In genomic region chrX:79182616-79183015, GRCh38 we compare ENCODE assay signal across 12 cellular contexts.
DNase-seq lines count a peak whose midpoint lies in the region; ATAC-seq lines count a peak whose summit lies in the region.
"Had no signal": no experiment of that assay in that cellular context is flagged by ENCODE, and none has a peak within 500 bp of the region (broad histone marks: within the 10 kb centered on the region; RNA-seq: fewer than 3 reads in every experiment).

No MANE protein-coding gene starts in this region.

- H3K27ac Mint-ChIP-seq in activated naive CD4-positive, alpha-beta T cell treated with anti-CD3 and anti-CD28 coated beads, Interleukin-2, amount 50 U/mL, for 24 hours, result peak overlapping the region; percentile 97
- H3K27ac Mint-ChIP-seq: nephron had no signal

- intact Hi-C loops in posterior cingulate gyrus (cut with DNase I), result no loop called here

- H3K9me3 Mint-ChIP-seq in activated naive CD4-positive, alpha-beta T cell treated with anti-CD3 and anti-CD28 coated beads, Interleukin-2, amount 50 U/mL, for 24 hours, result no peaks in the 10 kb centered on the region
- H3K9me3 Mint-ChIP-seq: nephron had no signal

- H3K36me3 Mint-ChIP-seq in activated naive CD4-positive, alpha-beta T cell treated with anti-CD3 and anti-CD28 coated beads, Interleukin-2, amount 50 U/mL, for 24 hours, result peaks cover 8% of the 10 kb centered on the region

- ATAC-seq in HG02610 (IDR thresholded peaks at IDR 0.05; ENCODE audit: unreplicated experiment) (peak; percentile 95), HG03565 (IDR thresholded peaks at IDR 0.05; ENCODE audit: unreplicated experiment) (peak; percentile 96)
- ATAC-seq: body of pancreas, gastroesophageal sphincter had no signal

- no peaks in the 10 kb centered on the region for H3K27me3 Mint-ChIP-seq in activated naive CD4-positive, alpha-beta T cell treated with anti-CD3 and anti-CD28 coated beads, Interleukin-2, amount 50 U/mL, for 24 hours

- DNase-seq in activated naive CD4-positive, alpha-beta T cell (lab: John Stamatoyannopoulos, UW), result no peak
- DNase-seq in posterior cingulate gyrus (no peak), NCI-H1105 treated with DMSO at 0.1 percent for 48 hours (lab: John Stamatoyannopoulos, UW) (no peak), hypothalamus (lab: John Stamatoyannopoulos, UW) (no peak)
- DNase-seq in stimulated activated CD4-positive, alpha-beta T cell treated with anti-CD3 and anti-CD28 coated beads, Interleukin-12 subunit alpha, Interleukin-12 subunit beta, amount 100 ng/mL, for 4 hours, result no peak
- DNase-seq: body of pancreas, NCI-H2081 had no signal

- H3K4me3 Mint-ChIP-seq in activated naive CD4-positive, alpha-beta T cell treated with anti-CD3 and anti-CD28 coated beads, Interleukin-2, amount 50 U/mL, for 24 hours, result peak overlapping the region; percentile 76
- H3K4me3 Mint-ChIP-seq: nephron had no signal

- peaks cover 66% of the 10 kb centered on the region for H3K4me1 Mint-ChIP-seq in activated naive CD4-positive, alpha-beta T cell treated with anti-CD3 and anti-CD28 coated beads, Interleukin-2, amount 50 U/mL, for 24 hours
- H3K4me1 Mint-ChIP-seq: nephron had no signal
